ENCODE assay signal across 11 cellular contexts in the genomic region with DNA sequence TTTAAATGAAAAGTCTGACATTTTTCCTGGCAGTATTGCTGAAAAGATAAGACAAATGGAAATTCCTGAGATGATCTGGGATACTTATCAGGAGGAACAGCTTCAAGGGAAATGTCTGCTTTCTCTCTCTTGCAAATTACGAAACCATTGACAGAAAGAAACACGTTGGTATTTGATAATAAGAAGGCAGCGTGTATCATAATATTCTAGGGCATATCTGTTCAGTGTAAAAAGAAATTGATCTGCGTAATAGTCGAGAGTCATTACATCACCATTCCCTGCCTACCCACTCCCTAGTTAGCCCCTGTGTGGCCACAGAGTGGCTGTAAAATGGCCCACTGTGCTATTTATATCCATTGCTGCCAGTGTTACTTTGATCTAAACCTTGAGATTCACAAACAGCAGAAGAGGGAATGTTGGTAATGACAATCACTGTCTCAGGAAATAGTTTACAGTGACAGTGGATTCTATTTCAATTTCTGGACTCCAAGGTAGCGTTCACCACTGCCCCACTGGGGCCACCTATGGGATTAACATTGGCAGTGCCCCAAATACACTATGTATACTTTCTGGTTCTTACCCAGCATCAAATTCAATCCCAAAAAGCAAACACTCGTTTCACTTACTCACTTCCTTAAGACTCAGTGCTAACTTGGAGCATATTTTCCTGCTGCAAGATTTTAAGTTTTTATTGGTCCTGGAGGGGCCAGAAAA.
DNase-seq lines count a peak whose midpoint lies in the region; ATAC-seq and TF ChIP-seq lines count a peak whose summit lies in the region.
"Had no signal": no experiment of that assay in that cellular context is flagged by ENCODE, and none has a peak within 500 bp of the region (broad histone marks: within the 10 kb centered on the region; RNA-seq: fewer than 3 reads in every experiment).

No MANE protein-coding gene starts in this region.

- H2BK20ac ChIP-seq in H9 (ENCODE audit: low read depth, low read length, poor library complexity, severe bottlenecking): no peak overlapping the region

- intact Hi-C loops in lower leg skin (cut with DNase I; ENCODE audit: low total_unique reads) (no loop called here), Caco-2 (cut with micrococcal nuclease; ENCODE audit: unreplicated experiment) (no loop called here)

- no peak overlapping the region for H3K4ac ChIP-seq in H9 (ENCODE audit: low read depth, low read length)
- H3K4ac ChIP-seq in trophoblast cell (ENCODE audit: low read depth, low read length): peak overlapping the region; percentile 19

- no peak overlapping the region for H3K14ac ChIP-seq in H9 (ENCODE audit: insufficient read depth, low read length)
- H3K14ac ChIP-seq in trophoblast cell (ENCODE audit: low read length): no peak overlapping the region

- no peaks in the 10 kb centered on the region for H3K4me1 Mint-ChIP-seq in H9
- H3K4me1 Mint-ChIP-seq in Caco-2 (ENCODE audit: low read depth, unreplicated experiment): no peaks in the 10 kb centered on the region

- TF ChIP-seq CTCF in H9 (conservative IDR thresholded peaks at IDR 0.05) (peak; percentile 56), fibroblast of the aortic adventitia (IDR thresholded peaks at IDR 0.05; ENCODE audit: insufficient read depth, low read length) (peak; percentile 27), lower leg skin (IDR thresholded peaks at IDR 0.05) (no peak), Caco-2 (IDR thresholded peaks at IDR 0.05; ENCODE audit: insufficient read depth in 1 of 2, low read depth in 1 of 2, low read length in 1 of 2, severe bottlenecking in 1 of 2, unreplicated experiment in 1 of 2) (no peak)

- no peak overlapping the region for H3K27ac Mint-ChIP-seq in H9
- H3K27ac Mint-ChIP-seq in Caco-2 (ENCODE audit: unreplicated experiment): no peak overlapping the region

- H3K36me3 Mint-ChIP-seq in H9 (ENCODE audit: insufficient read depth in 1 of 3, low read depth in 3 of 3) (peaks cover 0 to 12% (median 2%) of the 10 kb centered on the region in 3 experiments; a peak in 5 of 7 replicates), Caco-2 (ENCODE audit: insufficient read depth, unreplicated experiment) (no peaks in the 10 kb centered on the region)

- DNase-seq in H9 (no peak), RKO (ENCODE audit: low spot score) (peak; percentile 43), fibroblast of the aortic adventitia (ENCODE audit: low read depth) (peak; percentile 84), trophoblast cell (peak in 1 of 2 donors; percentile 88), lower leg skin (ENCODE audit: low spot score in 2 of 2) (no peak), hippocampal formation (lab: John Stamatoyannopoulos, UW) (no peak), Caco-2 (no peak)
- DNase-seq: NCI-H1092, pancreas had no signal

- H3K79me1 ChIP-seq in H9 (ENCODE audit: insufficient read depth, low read depth, low read length, poor library complexity, severe bottlenecking) (no peaks in the 10 kb centered on the region), trophoblast cell (ENCODE audit: low read length) (peaks cover 23% of the 10 kb centered on the region)

- H3K79me2 ChIP-seq in H9 (ENCODE audit: insufficient read depth, low read length) (no peaks in the 10 kb centered on the region), trophoblast cell (ENCODE audit: control insufficient read depth, insufficient read depth, low read length, poor library complexity) (no peaks in the 10 kb centered on the region)

- H3K4me3 ChIP-seq in fibroblast of the aortic adventitia (ENCODE audit: low read depth, low read length) (no peak overlapping the region), trophoblast cell (ENCODE audit: low read depth, low read length) (no peak overlapping the region), lower leg skin (ENCODE audit: low read depth, poor library complexity, severe bottlenecking) (no peak overlapping the region), Caco-2 (ENCODE audit: low read depth, low read length) (no peak overlapping the region)
- H3K4me3 ChIP-seq: pancreas had no signal

- ATAC-seq in HG03045 (IDR thresholded peaks at IDR 0.05; ENCODE audit: unreplicated experiment): no peak
- ATAC-seq: Panc1 had no signal

- BruUV-seq in Caco-2 (replicated peaks; lab: Mats Ljungman, UMichigan): no TSS peak

- no peak overlapping the region for H4K12ac ChIP-seq in trophoblast cell (ENCODE audit: low read depth, low read length)

- no peak overlapping the region for H3K23ac ChIP-seq in H9 (ENCODE audit: insufficient read length, low read depth, low read length)
- no peak overlapping the region for H3K23ac ChIP-seq in trophoblast cell (ENCODE audit: low read length)

- H3K4me3 Mint-ChIP-seq in H9 (no peak overlapping the region), Caco-2 (ENCODE audit: unreplicated experiment) (no peak overlapping the region)

- H2AFZ ChIP-seq in H9 (ENCODE audit: low read length): no peak overlapping the region
- no peak overlapping the region for H2AFZ ChIP-seq in trophoblast cell (ENCODE audit: insufficient read depth, low read length, poor library complexity)

- CTCF ChIA-PET in Caco-2 (lab: Charles Lee): no interaction called here

- no peaks in the 10 kb centered on the region for H3K23me2 ChIP-seq in H9 (ENCODE audit: insufficient read length, low read depth, low read length, poor library complexity, severe bottlenecking)

- H2BK12ac ChIP-seq in H9 (ENCODE audit: insufficient read length, low read depth, low read length): no peak overlapping the region
- peak overlapping the region; percentile 63 for H2BK12ac ChIP-seq in trophoblast cell (ENCODE audit: low read length)

- no peaks in the 10 kb centered on the region for H3K9me3 ChIP-seq in H9 (ENCODE audit: control insufficient read depth, low read depth, low read length)
- H3K9me3 ChIP-seq in trophoblast cell (ENCODE audit: insufficient read depth, low read depth, low read length): peaks cover 4% of the 10 kb centered on the region
- no peaks in the 10 kb centered on the region for H3K9me3 ChIP-seq in Caco-2
- H3K9me3 ChIP-seq: pancreas had no signal

- H2BK120ac ChIP-seq in H9 (ENCODE audit: low read depth, low read length, poor library complexity, severe bottlenecking): no peak overlapping the region
- H2BK120ac ChIP-seq in trophoblast cell (ENCODE audit: insufficient read depth, low read length, poor library complexity): peak overlapping the region; percentile 56

- H4K91ac ChIP-seq in H9 (ENCODE audit: insufficient read length, low read depth, low read length) (no peak overlapping the region), trophoblast cell (ENCODE audit: low read depth, low read length) (peak overlapping the region; percentile 53)

- no peak overlapping the region for H3K56ac ChIP-seq in H9 (ENCODE audit: insufficient read length, low read depth, low read length)

- H3K9ac ChIP-seq in H9 (ENCODE audit: extremely low read depth, insufficient read length, low read length): no peak overlapping the region
- no peak overlapping the region for H3K9ac ChIP-seq in trophoblast cell (ENCODE audit: low read length)

- H2BK15ac ChIP-seq in H9 (ENCODE audit: low read depth, low read length): no peak overlapping the region

- H3K36me3 ChIP-seq in trophoblast cell (ENCODE audit: control insufficient read depth in 1 of 2, insufficient read depth in 2 of 2, low read length in 2 of 2) (no peaks in the 10 kb centered on the region), Caco-2 (ENCODE audit: control insufficient read depth, insufficient read depth, low read length) (no peaks in the 10 kb centered on the region)
- H3K36me3 ChIP-seq: pancreas had no signal

- H3K9me3 Mint-ChIP-seq in H9 (peaks cover 15 to 18% of the 10 kb centered on the region in 2 experiments), Caco-2 (ENCODE audit: unreplicated experiment) (no peaks in the 10 kb centered on the region)

- H3K27me3 Mint-ChIP-seq in H9 (ENCODE audit: low read depth) (no peaks in the 10 kb centered on the region), Caco-2 (ENCODE audit: insufficient read depth, unreplicated experiment) (peaks cover 3% of the 10 kb centered on the region)

- H4K8ac ChIP-seq in H9 (replicated peaks; ENCODE audit: insufficient read length, low read depth, low read length): no peak overlapping the region
- H4K8ac ChIP-seq in trophoblast cell (ENCODE audit: low read depth, low read length): no peak overlapping the region

- no peak overlapping the region for H2BK5ac ChIP-seq in H9 (ENCODE audit: insufficient read length, low read length)
- peak overlapping the region; percentile 81 for H2BK5ac ChIP-seq in trophoblast cell (ENCODE audit: low read depth, low read length, poor library complexity)

- no peaks in the 10 kb centered on the region for H3K4me1 ChIP-seq in H9 (ENCODE audit: insufficient read depth, low read length)
- H3K4me1 ChIP-seq in trophoblast cell (ENCODE audit: control insufficient read depth in 1 of 2, insufficient read depth in 2 of 2, low read length in 2 of 2): peaks cover 6 to 21% of the 10 kb centered on the region in 2 experiments
- no peaks in the 10 kb centered on the region for H3K4me1 ChIP-seq in Caco-2
- H3K4me1 ChIP-seq: pancreas had no signal

- H3K27me3 ChIP-seq in H9 (ENCODE audit: insufficient read depth, low read length): no peaks in the 10 kb centered on the region
- no peaks in the 10 kb centered on the region for H3K27me3 ChIP-seq in trophoblast cell (ENCODE audit: insufficient read depth, low read length)
- H3K27me3 ChIP-seq in Caco-2 (replicated peaks; ENCODE audit: control insufficient read depth, insufficient read depth, low read length): no peaks in the 10 kb centered on the region
- H3K27me3 ChIP-seq: pancreas had no signal

- no peak for TF ChIP-seq POLR2A in lower leg skin (IDR thresholded peaks at IDR 0.05)

- no peak overlapping the region for H3K18ac ChIP-seq in H9 (ENCODE audit: insufficient read length, low read depth, low read length)
- H3K18ac ChIP-seq in trophoblast cell (ENCODE audit: low read length): no peak overlapping the region

- H3T11ph ChIP-seq in H9 (ENCODE audit: low read length): no peak overlapping the region

- H4K5ac ChIP-seq in H9 (ENCODE audit: insufficient read length, low read depth, low read length): no peak overlapping the region

- POLR2A ChIA-PET in Caco-2 (lab: Charles Lee): no interaction called here

- WGBS in H9 (ENCODE audit: extremely low coverage, insufficient read length, low lambda C conversion rate): no CpG with 5 or more reads among the region's 7 CpGs
- WGBS in trophoblast cell (ENCODE audit: extremely low coverage, insufficient coverage, insufficient read length): no CpG with 5 or more reads among the region's 7 CpGs
- 59% methylated on average over 7 of the region's 7 CpGs for WGBS in lower leg skin, 2 donors

- H3K4me2 ChIP-seq in H9 (ENCODE audit: insufficient read depth, insufficient read length, low read length): no peak overlapping the region
- peak overlapping the region; percentile 3 for H3K4me2 ChIP-seq in trophoblast cell (ENCODE audit: low read length)

- H3K27ac ChIP-seq in H9 (ENCODE audit: insufficient read length, low read depth, low read length) (no peak overlapping the region), trophoblast cell (ENCODE audit: low read depth, low read length) (peak overlapping the region; percentile 88)
- H3K27ac ChIP-seq: pancreas had no signal

- H4K20me1 ChIP-seq in H9 (ENCODE audit: control insufficient read depth, insufficient read depth, insufficient read length): no peaks in the 10 kb centered on the region

- H2AK5ac ChIP-seq in H9 (ENCODE audit: insufficient read length, low read length): no peak overlapping the region
- H2AK5ac ChIP-seq in trophoblast cell (ENCODE audit: low read length): no peak overlapping the region

Comparison
In these comparisons a context has a peak if more than half of its experiments do, and no peak if none do; other contexts are left out.
1. DNase-seq: peak in RKO (single experiment) and fibroblast of the aortic adventitia (single experiment); none in H9 (single experiment), lower leg skin (0 of 2), hippocampal formation (0 of 2) and Caco-2 (0 of 2).
2. CTCF ChIP-seq: peak in H9 (single experiment) and fibroblast of the aortic adventitia (single experiment); none in lower leg skin (0 of 3) and Caco-2 (0 of 2).